8 cellular contexts compared by ENCODE assay signal in the genomic region with DNA sequence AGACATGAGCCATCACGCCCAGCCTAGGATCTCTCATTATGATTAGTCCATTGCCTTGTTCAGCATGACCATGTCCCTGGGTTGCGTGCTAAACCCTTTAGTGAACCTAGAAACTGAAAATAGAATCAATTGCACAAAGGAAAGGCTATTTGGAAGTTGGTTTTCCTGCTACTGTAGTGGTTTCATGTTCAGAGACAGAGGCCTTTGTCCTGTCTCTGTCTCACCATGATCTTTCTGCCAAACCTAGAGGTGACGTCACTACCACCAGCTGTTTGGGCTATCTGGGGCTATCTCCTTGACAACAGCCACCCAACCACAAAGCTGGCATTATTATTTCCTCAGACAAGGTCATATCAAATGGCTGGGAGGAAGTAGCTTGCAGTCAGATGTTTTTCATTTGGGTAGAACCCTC. TPM values are rescaled to one million over a fixed set of nuclear protein-coding genes. Genes with fewer than 3 reads are reported as not detected.
DNase-seq lines count a peak whose midpoint lies in the region; ATAC-seq and TF ChIP-seq lines count a peak whose summit lies in the region.

No MANE protein-coding gene starts in this region.

- H3K4me1 Mint-ChIP-seq in CD4-positive, alpha-beta T cell (ENCODE audit: low read depth): peaks cover 19% of the 10 kb centered on the region

- no peak for TF ChIP-seq CTCF in CD4-positive, alpha-beta T cell (IDR thresholded peaks at IDR 0.05)
- TF ChIP-seq CTCF in mucosa of descending colon (IDR thresholded peaks at IDR 0.05) (no peak), coronary artery (IDR thresholded peaks at IDR 0.05) (no peak)

- H3K27me3 ChIP-seq in CD4-positive, alpha-beta T cell (ENCODE audit: control insufficient read depth, insufficient read depth, low read length): no peaks in the 10 kb centered on the region
- no peaks in the 10 kb centered on the region for H3K27me3 ChIP-seq in ectodermal cell (ENCODE audit: control insufficient read depth, insufficient read depth, low read length, poor library complexity, severe bottlenecking)

- H3K4me3 ChIP-seq in Jurkat, Clone E6-1 (ENCODE audit: low read length): no peak overlapping the region
- H3K4me3 ChIP-seq in ectodermal cell (ENCODE audit: insufficient read depth, low read depth, low read length): no peak overlapping the region
- no peak overlapping the region for H3K4me3 ChIP-seq in mucosa of descending colon
- H3K4me3 ChIP-seq in coronary artery: no peak overlapping the region

- intact Hi-C loops in CD4-positive, alpha-beta T cell (cut with DNase I, micrococcal nuclease): loop anchor here in 1 of 2 experiments (5.0 to 10.0 kb wide), 3 partner anchors 618 to 1681 kb away; partner anchors contain the start of genes MRRF, RAB14, RBM18 and STOM
- intact Hi-C loops in mucosa of descending colon (cut with DNase I, micrococcal nuclease): no loop called here

- CTCF ChIA-PET in CD4-positive, alpha-beta T cell (lab: Charles Lee): no interaction called here

- peak overlapping the region; percentile 42 for H3K4me3 Mint-ChIP-seq in CD4-positive, alpha-beta T cell

- 82 to 84% methylated on average over 3 of the region's 3 CpGs for WGBS in ectodermal cell, 2 experiments

- H3K27me3 Mint-ChIP-seq in CD4-positive, alpha-beta T cell: no peaks in the 10 kb centered on the region

- H3K4me1 ChIP-seq in ectodermal cell (ENCODE audit: control insufficient read depth, insufficient read depth, low read length) (peaks cover 2% of the 10 kb centered on the region), mucosa of descending colon (ENCODE audit: low read depth) (peaks cover 4% of the 10 kb centered on the region)

- TF ChIP-seq POLR2A in Raji (IDR thresholded peaks at IDR 0.05; ENCODE audit: insufficient read depth, low read depth, low read length): 0 out of 2 replicates have a peak, but pooled peaks have one; percentile 21

- no peak for ATAC-seq in CD4-positive, alpha-beta T cell (ENCODE audit: poor library complexity)
- peak; percentile 41 for ATAC-seq in GM19025 (IDR thresholded peaks at IDR 0.05; ENCODE audit: low read depth, unreplicated experiment)
- peak; percentile 42 for ATAC-seq in mucosa of descending colon
- no peak for ATAC-seq in HG03439 (IDR thresholded peaks at IDR 0.05; ENCODE audit: unreplicated experiment)

- H3K36me3 ChIP-seq in ectodermal cell (ENCODE audit: control insufficient read depth, insufficient read depth, low read length): no peaks in the 10 kb centered on the region
- no peaks in the 10 kb centered on the region for H3K36me3 ChIP-seq in mucosa of descending colon (ENCODE audit: low read depth)

- peak overlapping the region; percentile 42 for H3K27ac Mint-ChIP-seq in CD4-positive, alpha-beta T cell

- peaks cover 12% of the 10 kb centered on the region for H3K36me3 Mint-ChIP-seq in CD4-positive, alpha-beta T cell (ENCODE audit: low read depth)

- POLR2A ChIA-PET in CD4-positive, alpha-beta T cell (lab: Charles Lee): no interaction called here

- H3K9me3 ChIP-seq in CD4-positive, alpha-beta T cell (ENCODE audit: control insufficient read depth, low read length): no peaks in the 10 kb centered on the region
- H3K9me3 ChIP-seq in ectodermal cell (ENCODE audit: control insufficient read depth, low read length) (no peaks in the 10 kb centered on the region), mucosa of descending colon (no peaks in the 10 kb centered on the region)

- DNase-seq in CD4-positive, alpha-beta T cell: peak in 4 of 10 experiments; percentile 5 to 21 (median 12)
- DNase-seq in Jurkat, Clone E6-1 (ENCODE audit: low read depth, low spot score): peak; percentile 71
- DNase-seq in mucosa of descending colon (peak in 1 of 3 donors; percentile 34), coronary artery (ENCODE audit: low spot score) (no peak)

- peaks cover 2% of the 10 kb centered on the region for H3K9me3 Mint-ChIP-seq in CD4-positive, alpha-beta T cell

- H3K27ac ChIP-seq in CD4-positive, alpha-beta T cell (ENCODE audit: low read depth, low read length): no peak overlapping the region
- peak overlapping the region; percentile 36 for H3K27ac ChIP-seq in ectodermal cell (ENCODE audit: insufficient read depth, low read depth, low read length, poor library complexity, severe bottlenecking)
- H3K27ac ChIP-seq in coronary artery: peak overlapping the region in 1 of 2 donors; percentile 22

RNA-seq across cellular contexts. Expression of gene CDK5RAP2, which starts 4.0 kb away (rescaled TPM):
- 10 to 100 TPM; 55.0 to 56.0 TPM for total RNA-seq in CD4-positive, alpha-beta T cell
- 70.3 TPM for polyA plus RNA-seq in Jurkat, Clone E6-1 (2012; ENCODE audit: insufficient read depth, insufficient read length)
- 63.7 TPM for polyA plus RNA-seq in ectodermal cell (2013, experiment 1 of 4)
- 66.4 TPM for polyA plus RNA-seq in ectodermal cell (2013, experiment 2 of 4)
- polyA plus RNA-seq in ectodermal cell (2013, experiment 3 of 4): 56.7 TPM
- 57.8 TPM for polyA plus RNA-seq in ectodermal cell (2013, experiment 4 of 4)
- total RNA-seq in mucosa of descending colon: 10 to 100 TPM; 27.0 to 62.4 (median 35.1) TPM

Comparison
In these comparisons a context has a peak if more than half of its experiments do, and no peak if none do; other contexts are left out.
1. ATAC-seq: peak in GM19025 (single experiment) and mucosa of descending colon (single experiment); none in CD4-positive, alpha-beta T cell (single experiment) and HG03439 (single experiment).